14 cellular contexts compared by ENCODE assay signal in genomic region chr7:143367972-143368371, GRCh38. TPM values are rescaled to one million over a fixed set of nuclear protein-coding genes. Genes with fewer than 3 reads are reported as not detected.
A peak's percentile ranks its signal among the peaks of the same experiment; 100 is the strongest.
DNase-seq lines count a peak whose midpoint lies in the region; ATAC-seq, FAIRE-seq and TF ChIP-seq lines count a peak whose summit lies in the region.
"Had no signal": no experiment of that assay in that cellular context is flagged by ENCODE, and none has a peak within 500 bp of the region (broad histone marks: within the 10 kb centered on the region; RNA-seq: fewer than 3 reads in every experiment).

No MANE protein-coding gene starts in this region.

- no peaks in the 10 kb centered on the region for H3K9me3 Mint-ChIP-seq in activated T-helper 1 cell treated with anti-CD3 and anti-CD28 coated beads, Interleukin-12 subunit alpha, Interleukin-12 subunit beta, Interleukin-2, Interleukin-4 antibody, amounts not matched to agents 30 ng/mL and 10 ng/mL and 1 ng/mL, durations not matched to agents 14 hours and 24 hours and 36 hours
- H3K9me3 Mint-ChIP-seq: neural crest cell had no signal

- TF ChIP-seq CTCF in right lobe of liver (IDR thresholded peaks at IDR 0.05) (no peak), HepG2 (CRISPR knock-in tag; IDR thresholded peaks at IDR 0.05) (no peak), heart left ventricle (IDR thresholded peaks at IDR 0.05) (no peak)

- peaks cover 47% of the 10 kb centered on the region for H3K27me3 Mint-ChIP-seq in activated T-helper 1 cell treated with anti-CD3 and anti-CD28 coated beads, Interleukin-12 subunit alpha, Interleukin-12 subunit beta, Interleukin-2, Interleukin-4 antibody, amounts not matched to agents 30 ng/mL and 10 ng/mL and 1 ng/mL, durations not matched to agents 14 hours and 24 hours and 36 hours (ENCODE audit: insufficient read depth)

- no peaks in the 10 kb centered on the region for H4K20me1 ChIP-seq in HepG2 (ENCODE audit: insufficient read depth, low read length)

- H3K27ac ChIP-seq in right lobe of liver (no peak overlapping the region), HepG2 (ENCODE audit: extremely low read length, insufficient read depth, low read length) (no peak overlapping the region), heart left ventricle (no peak overlapping the region)
- H3K27ac ChIP-seq: tibial nerve had no signal

- H3K36me3 ChIP-seq in right lobe of liver (no peaks in the 10 kb centered on the region), HepG2 (replicated peaks in 1 of 2; ENCODE audit: control insufficient read depth in 1 of 2, insufficient read depth in 2 of 2, low read length in 2 of 2) (no peaks in the 10 kb centered on the region), heart left ventricle (no peaks in the 10 kb centered on the region)
- H3K36me3 ChIP-seq: tibial nerve had no signal

- TF ChIP-seq POLR2A in right lobe of liver (IDR thresholded peaks at IDR 0.05) (no peak), HepG2 (IDR thresholded peaks at IDR 0.05; ENCODE audit: insufficient read depth in 1 of 2, low read depth in 2 of 2, low read length in 2 of 2) (no peak), heart left ventricle (IDR thresholded peaks at IDR 0.05) (no peak)

- H3K27me3 ChIP-seq in right lobe of liver = no peaks in the 10 kb centered on the region
- peaks cover 5 to 44% of the 10 kb centered on the region in 2 experiments; a peak in 4 of 5 replicates for H3K27me3 ChIP-seq in HepG2 (ENCODE audit: control insufficient read depth in 1 of 2, insufficient read depth in 2 of 2, low read length in 2 of 2)
- H3K27me3 ChIP-seq in heart left ventricle = peaks cover 0 to 20% (median 10%) of the 10 kb centered on the region in 9 donors

- POLR2A ChIA-PET in HepG2 (lab: Yijun Ruan, JAX) = no interaction called here

- DNase-seq in right lobe of liver (peak in 2 of 3 donors; percentile 51 to 55), HepG2 (ENCODE audit: low spot score) (no peak), SHP77 (lab: John Stamatoyannopoulos, UW) (peak; percentile 21 to 62), glomerular visceral epithelial cell (ENCODE audit: extremely low spot score) (peak; percentile 78), NCI-H2029 (lab: John Stamatoyannopoulos, UW) (no peak), heart left ventricle (no peak)
- DNase-seq in activated T-helper 1 cell treated with anti-CD3 and anti-CD28 coated beads, Interleukin-12 subunit alpha, Interleukin-12 subunit beta, Interleukin-2, Interleukin-4 antibody, amounts not matched to agents 30 ng/mL and 10 ng/mL and 1 ng/mL, durations not matched to agents 14 hours and 24 hours and 36 hours (ENCODE audit: low spot score) = no peak
- DNase-seq: DMS79 had no signal

- H2AFZ ChIP-seq in HepG2 (ENCODE audit: low read length) = no peak overlapping the region

- BruUV-seq in HepG2 (replicated peaks; lab: Mats Ljungman, UMichigan) = no TSS peak

- no peak overlapping the region for H3K4me3 Mint-ChIP-seq in activated T-helper 1 cell treated with anti-CD3 and anti-CD28 coated beads, Interleukin-12 subunit alpha, Interleukin-12 subunit beta, Interleukin-2, Interleukin-4 antibody, amounts not matched to agents 30 ng/mL and 10 ng/mL and 1 ng/mL, durations not matched to agents 14 hours and 24 hours and 36 hours
- H3K4me3 Mint-ChIP-seq: neural crest cell had no signal

- TF ChIP-seq EP300 in HepG2 (IDR thresholded peaks at IDR 0.05; ENCODE audit: low read depth in 2 of 2, low read length in 2 of 2) (no peak), HepG2 (CRISPR knock-in tag; IDR thresholded peaks at IDR 0.05; ENCODE audit: borderline replicate concordance) (no peak)

- H3K4me1 ChIP-seq in right lobe of liver = peaks cover 0 to 6% (median 0%) of the 10 kb centered on the region in 4 donors
- H3K4me1 ChIP-seq in HepG2 (ENCODE audit: insufficient read depth, low read length) = peaks cover 8% of the 10 kb centered on the region; the same call in 1 of the 2 replicates
- H3K4me1 ChIP-seq in heart left ventricle = peaks cover 0 to 17% (median 0%) of the 10 kb centered on the region in 12 donors

- H3K4me3 ChIP-seq in right lobe of liver = no peak overlapping the region
- no peak overlapping the region for H3K4me3 ChIP-seq in HepG2 (replicated peaks in 1 of 3; ENCODE audit: insufficient read depth in 1 of 3, low read depth in 2 of 3, low read length in 3 of 3)
- no peak overlapping the region for H3K4me3 ChIP-seq in heart left ventricle
- H3K4me3 ChIP-seq: tibial nerve had no signal

- CTCF ChIA-PET in HepG2 (lab: Yijun Ruan, JAX; ENCODE audit: low intra/inter-chr PET ratio, low total read pairs) = no interaction called here

- 17% methylated on average over 1 of the region's 4 CpGs for WGBS in right lobe of liver (ENCODE audit: insufficient coverage, low coverage, low lambda C conversion rate, missing lambda C conversion rate)
- WGBS in HepG2 (ENCODE audit: low lambda C conversion rate) = 0% methylated on average over 1 of the region's 4 CpGs
- 84 to 93% (median 87%) methylated on average over 4 of the region's 4 CpGs for WGBS in heart left ventricle, 4 donors

- H3K4me1 Mint-ChIP-seq in activated T-helper 1 cell treated with anti-CD3 and anti-CD28 coated beads, Interleukin-12 subunit alpha, Interleukin-12 subunit beta, Interleukin-2, Interleukin-4 antibody, amounts not matched to agents 30 ng/mL and 10 ng/mL and 1 ng/mL, durations not matched to agents 14 hours and 24 hours and 36 hours (ENCODE audit: low read depth) = peaks cover 10% of the 10 kb centered on the region

- ATAC-seq in right lobe of liver = peak in 1 of 4 donors; percentile 59
- ATAC-seq in HepG2 = no peak
- ATAC-seq in GM18498 (IDR thresholded peaks at IDR 0.05; ENCODE audit: unreplicated experiment) = no peak
- no peak for ATAC-seq in heart left ventricle

- in situ Hi-C loops in HepG2 (cut with HindIII; ENCODE audit: extremely low pct_ligation_motif_present, low pct_unique_long_range_greater_than_20kb) = no loop called here

- H3K9ac ChIP-seq in HepG2 (ENCODE audit: insufficient read depth, low read depth, low read length) = no peak overlapping the region

- no peak overlapping the region for H3K27ac Mint-ChIP-seq in activated T-helper 1 cell treated with anti-CD3 and anti-CD28 coated beads, Interleukin-12 subunit alpha, Interleukin-12 subunit beta, Interleukin-2, Interleukin-4 antibody, amounts not matched to agents 30 ng/mL and 10 ng/mL and 1 ng/mL, durations not matched to agents 14 hours and 24 hours and 36 hours

- no peaks in the 10 kb centered on the region for H3K36me3 Mint-ChIP-seq in activated T-helper 1 cell treated with anti-CD3 and anti-CD28 coated beads, Interleukin-12 subunit alpha, Interleukin-12 subunit beta, Interleukin-2, Interleukin-4 antibody, amounts not matched to agents 30 ng/mL and 10 ng/mL and 1 ng/mL, durations not matched to agents 14 hours and 24 hours and 36 hours (ENCODE audit: low read depth)

- H3K79me2 ChIP-seq in HepG2 (ENCODE audit: insufficient read depth, low read length) = no peaks in the 10 kb centered on the region

- no peak for FAIRE-seq in HepG2 (lab: Jason Lieb, UNC)
- FAIRE-seq: frontal cortex had no signal

- TF ChIP-seq RAD21 in HepG2 (CRISPR knock-in tag; IDR thresholded peaks at IDR 0.05) = no peak

- intact Hi-C loops in right lobe of liver (cut with DNase I) = loop anchor here in 1 of 2 donors (10.0 kb wide), 1 partner anchor 53 kb away; the partner anchor contains the start of gene CLCN1
- intact Hi-C loops in HepG2 (cut with micrococcal nuclease; ENCODE audit: unreplicated experiment) = no loop called here
- intact Hi-C loops in activated T-helper 1 cell treated with anti-CD3 and anti-CD28 coated beads, Interleukin-12 subunit alpha, Interleukin-12 subunit beta, Interleukin-2, Interleukin-4 antibody, amounts not matched to agents 30 ng/mL and 10 ng/mL and 1 ng/mL, durations not matched to agents 14 hours and 24 hours and 36 hours (cut with micrococcal nuclease) = no loop called here
- intact Hi-C loops in heart left ventricle (cut with DNase I) = loop anchor here in 2 of 10 donors (5.0 to 10.0 kb wide), 2 partner anchors 47 to 126 kb away; no protein-coding TSS in a partner anchor

- H3K9me3 ChIP-seq in right lobe of liver = no peaks in the 10 kb centered on the region
- no peaks in the 10 kb centered on the region for H3K9me3 ChIP-seq in HepG2 (ENCODE audit: low read length)
- H3K9me3 ChIP-seq in heart left ventricle = no peaks in the 10 kb centered on the region
- H3K9me3 ChIP-seq: tibial nerve had no signal

- no peak overlapping the region for H3K4me2 ChIP-seq in HepG2 (ENCODE audit: low read depth, low read length)

RNA-seq across cellular contexts. Expression of gene FAM131B, which starts 5.5 kb away (rescaled TPM):
- total RNA-seq in right lobe of liver (under 1 TPM; 0.05 to 0.51 (median 0.14) TPM), HepG2 (2016; rRNA removed; fragmentation: Illumina TruSeq; extraction: Trizol) (0.07 TPM in 1 of 2 replicates, not detected in the other), heart left ventricle (under 1 TPM; 0.15 to 0.79 (median 0.42) TPM)
- not detected in 2 replicates for total RNA-seq in HepG2 (2016; cell fraction: cytosol; rRNA removed; fragmentation: Illumina TruSeq; extraction: Trizol; ENCODE audit: low read depth)
- total RNA-seq in HepG2 (2016; cell fraction: insoluble cytoplasmic fraction; rRNA removed; fragmentation: Illumina TruSeq; extraction: Trizol) = 0.15 TPM in 1 of 2 replicates, not detected in the other
- not detected in 2 replicates for total RNA-seq in HepG2 (2016; cell fraction: membrane; rRNA removed; fragmentation: Illumina TruSeq; extraction: Trizol)
- not detected in 2 replicates for total RNA-seq in HepG2 (2016; cell fraction: nucleus; rRNA removed; fragmentation: Illumina TruSeq; extraction: Trizol)
- polyA plus RNA-seq in HepG2 (2011; rRNA removed) (not detected in 2 replicates), heart left ventricle (under 1 TPM; 0.19 to 0.25 TPM)
- polyA plus RNA-seq in HepG2 (2011; cell fraction: cytosol; rRNA removed) = not detected in 2 replicates
- polyA plus RNA-seq in HepG2 (2011; cell fraction: nucleus; rRNA removed) = not detected in 2 replicates
- not detected in 2 replicates for polyA plus RNA-seq in HepG2 (2012)
- polyA plus RNA-seq in HepG2 (2016; cell fraction: cytosol; fragmentation: Illumina TruSeq; extraction: Trizol; ENCODE audit: low read depth) = not detected in 2 replicates
- polyA plus RNA-seq in HepG2 (2016; cell fraction: insoluble cytoplasmic fraction; fragmentation: Illumina TruSeq; extraction: Trizol; ENCODE audit: low read depth) = not detected in 2 replicates
- not detected in 2 replicates for polyA plus RNA-seq in HepG2 (2016; cell fraction: membrane; fragmentation: Illumina TruSeq; extraction: Trizol; ENCODE audit: low read depth)
- polyA plus RNA-seq in HepG2 (2016; cell fraction: nucleus; fragmentation: Illumina TruSeq; extraction: Trizol; ENCODE audit: insufficient read depth, low read depth) = not detected in 2 replicates
- polyA minus RNA-seq in HepG2 (2011; rRNA and poly(A)+ RNA removed; ENCODE audit: low replicate concordance) = 0.54 TPM in 1 of 2 replicates, not detected in the other
- polyA minus RNA-seq in HepG2 (2011; cell fraction: cytosol; rRNA and poly(A)+ RNA removed) = not detected in 2 replicates
- polyA minus RNA-seq in HepG2 (2011; cell fraction: nucleus; rRNA and poly(A)+ RNA removed) = not detected in 2 replicates
- total RNA-seq in activated T-helper 1 cell treated with anti-CD3 and anti-CD28 coated beads, Interleukin-12 subunit alpha, Interleukin-12 subunit beta, Interleukin-2, Interleukin-4 antibody, amounts not matched to agents 30 ng/mL and 10 ng/mL and 1 ng/mL, durations not matched to agents 14 hours and 24 hours and 36 hours = 0.44 and 0.54 TPM in 2 replicates

RNA-seq across cellular contexts. Expression of gene ZYX, which starts 13.2 kb away (rescaled TPM):
- 100 to 1,000 TPM in 1 of 6 experiments, 10 to 100 TPM in 5; 29.7 to 129 (median 43.6) TPM for total RNA-seq in right lobe of liver
- total RNA-seq in HepG2 (2016; rRNA removed; fragmentation: Illumina TruSeq; extraction: Trizol) = 13.1 and 13.7 TPM in 2 replicates
- total RNA-seq in HepG2 (2016; cell fraction: cytosol; rRNA removed; fragmentation: Illumina TruSeq; extraction: Trizol; ENCODE audit: low read depth) = 4.5 and 5.0 TPM in 2 replicates
- 13.1 and 14.8 TPM in 2 replicates for total RNA-seq in HepG2 (2016; cell fraction: insoluble cytoplasmic fraction; rRNA removed; fragmentation: Illumina TruSeq; extraction: Trizol)
- 14.4 and 16.8 TPM in 2 replicates for total RNA-seq in HepG2 (2016; cell fraction: membrane; rRNA removed; fragmentation: Illumina TruSeq; extraction: Trizol)
- total RNA-seq in HepG2 (2016; cell fraction: nucleus; rRNA removed; fragmentation: Illumina TruSeq; extraction: Trizol) = 17.7 and 17.8 TPM in 2 replicates
- 9.9 and 10.5 TPM in 2 replicates for polyA plus RNA-seq in HepG2 (2011; rRNA removed)
- polyA plus RNA-seq in HepG2 (2011; cell fraction: cytosol; rRNA removed) = 5.3 and 6.8 TPM in 2 replicates
- 39.4 and 48.1 TPM in 2 replicates for polyA plus RNA-seq in HepG2 (2011; cell fraction: nucleus; rRNA removed)
- polyA plus RNA-seq in HepG2 (2012) = 28.9 and 45.1 TPM in 2 replicates
- polyA plus RNA-seq in HepG2 (2016; cell fraction: cytosol; fragmentation: Illumina TruSeq; extraction: Trizol; ENCODE audit: low read depth) = 21.1 and 21.6 TPM in 2 replicates
- 42.5 and 68.7 TPM in 2 replicates for polyA plus RNA-seq in HepG2 (2016; cell fraction: insoluble cytoplasmic fraction; fragmentation: Illumina TruSeq; extraction: Trizol; ENCODE audit: low read depth)
- polyA plus RNA-seq in HepG2 (2016; cell fraction: membrane; fragmentation: Illumina TruSeq; extraction: Trizol; ENCODE audit: low read depth) = 38.4 and 41.1 TPM in 2 replicates
- 65.4 and 70.0 TPM in 2 replicates for polyA plus RNA-seq in HepG2 (2016; cell fraction: nucleus; fragmentation: Illumina TruSeq; extraction: Trizol; ENCODE audit: insufficient read depth, low read depth)
- polyA minus RNA-seq in HepG2 (2011; rRNA and poly(A)+ RNA removed; ENCODE audit: low replicate concordance) = 21.6 and 35.6 TPM in 2 replicates
- polyA minus RNA-seq in HepG2 (2011; cell fraction: cytosol; rRNA and poly(A)+ RNA removed) = 17.9 and 21.7 TPM in 2 replicates
- 22.5 and 32.2 TPM in 2 replicates for polyA minus RNA-seq in HepG2 (2011; cell fraction: nucleus; rRNA and poly(A)+ RNA removed)
- total RNA-seq in activated T-helper 1 cell treated with anti-CD3 and anti-CD28 coated beads, Interleukin-12 subunit alpha, Interleukin-12 subunit beta, Interleukin-2, Interleukin-4 antibody, amounts not matched to agents 30 ng/mL and 10 ng/mL and 1 ng/mL, durations not matched to agents 14 hours and 24 hours and 36 hours = 73.9 and 78.8 TPM in 2 replicates
- total RNA-seq in heart left ventricle = 100 to 1,000 TPM in 4 of 9 donors, 10 to 100 TPM in 5; 59.6 to 217 (median 79.4) TPM
- polyA plus RNA-seq in heart left ventricle = 100 to 1,000 TPM in 1 of 2 donors, 10 to 100 TPM in 1; 55.9 to 156 TPM

RNA-seq across cellular contexts. Expression of gene EPHA1, which starts 40.7 kb away (rescaled TPM):
- total RNA-seq in right lobe of liver = 10 to 100 TPM; 12.6 to 41.3 (median 16.5) TPM
- 7.7 and 17.1 TPM in 2 replicates for total RNA-seq in HepG2 (2016; rRNA removed; fragmentation: Illumina TruSeq; extraction: Trizol)
- total RNA-seq in HepG2 (2016; cell fraction: cytosol; rRNA removed; fragmentation: Illumina TruSeq; extraction: Trizol; ENCODE audit: low read depth) = 2.7 and 3.2 TPM in 2 replicates
- 7.0 and 14.9 TPM in 2 replicates for total RNA-seq in HepG2 (2016; cell fraction: insoluble cytoplasmic fraction; rRNA removed; fragmentation: Illumina TruSeq; extraction: Trizol)
- 5.7 and 6.3 TPM in 2 replicates for total RNA-seq in HepG2 (2016; cell fraction: membrane; rRNA removed; fragmentation: Illumina TruSeq; extraction: Trizol)
- total RNA-seq in HepG2 (2016; cell fraction: nucleus; rRNA removed; fragmentation: Illumina TruSeq; extraction: Trizol) = 14.0 and 17.5 TPM in 2 replicates
- polyA plus RNA-seq in HepG2 (2011; rRNA removed) = 4.6 and 8.1 TPM in 2 replicates
- polyA plus RNA-seq in HepG2 (2011; cell fraction: cytosol; rRNA removed) = 4.3 and 5.5 TPM in 2 replicates
- 9.8 and 14.1 TPM in 2 replicates for polyA plus RNA-seq in HepG2 (2011; cell fraction: nucleus; rRNA removed)
- polyA plus RNA-seq in HepG2 (2012) = 4.8 and 5.8 TPM in 2 replicates
- polyA plus RNA-seq in HepG2 (2016; cell fraction: cytosol; fragmentation: Illumina TruSeq; extraction: Trizol; ENCODE audit: low read depth) = 1.9 and 2.5 TPM in 2 replicates
- polyA plus RNA-seq in HepG2 (2016; cell fraction: insoluble cytoplasmic fraction; fragmentation: Illumina TruSeq; extraction: Trizol; ENCODE audit: low read depth) = 4.8 and 8.3 TPM in 2 replicates
- polyA plus RNA-seq in HepG2 (2016; cell fraction: membrane; fragmentation: Illumina TruSeq; extraction: Trizol; ENCODE audit: low read depth) = 2.9 and 3.6 TPM in 2 replicates
- 17.9 and 25.7 TPM in 2 replicates for polyA plus RNA-seq in HepG2 (2016; cell fraction: nucleus; fragmentation: Illumina TruSeq; extraction: Trizol; ENCODE audit: insufficient read depth, low read depth)
- polyA minus RNA-seq in HepG2 (2011; rRNA and poly(A)+ RNA removed; ENCODE audit: low replicate concordance) = 0.07 and 13.9 TPM in 2 replicates
- 4.2 and 4.4 TPM in 2 replicates for polyA minus RNA-seq in HepG2 (2011; cell fraction: cytosol; rRNA and poly(A)+ RNA removed)
- polyA minus RNA-seq in HepG2 (2011; cell fraction: nucleus; rRNA and poly(A)+ RNA removed) = 8.0 and 8.8 TPM in 2 replicates
- not detected in 2 replicates for total RNA-seq in activated T-helper 1 cell treated with anti-CD3 and anti-CD28 coated beads, Interleukin-12 subunit alpha, Interleukin-12 subunit beta, Interleukin-2, Interleukin-4 antibody, amounts not matched to agents 30 ng/mL and 10 ng/mL and 1 ng/mL, durations not matched to agents 14 hours and 24 hours and 36 hours
- total RNA-seq in heart left ventricle = under 1 TPM in 3 of 9 donors, not detected in 6; 0.06 to 0.51 (median 0.48) TPM
- polyA plus RNA-seq in heart left ventricle = under 1 TPM in 1 of 2 donors, not detected in 1; 0.04 TPM
- total RNA-seq: dermis microvascular lymphatic vessel endothelial cell, neural crest cell had no signal

RNA-seq across cellular contexts. Expression of gene CLCN1, which starts 52.1 kb away (rescaled TPM):
- total RNA-seq in right lobe of liver = not detected
- total RNA-seq in HepG2 (2016; rRNA removed; fragmentation: Illumina TruSeq; extraction: Trizol) = not detected in 2 replicates
- total RNA-seq in HepG2 (2016; cell fraction: cytosol; rRNA removed; fragmentation: Illumina TruSeq; extraction: Trizol; ENCODE audit: low read depth) = not detected in 2 replicates
- total RNA-seq in HepG2 (2016; cell fraction: insoluble cytoplasmic fraction; rRNA removed; fragmentation: Illumina TruSeq; extraction: Trizol) = not detected in 2 replicates
- not detected in 2 replicates for total RNA-seq in HepG2 (2016; cell fraction: membrane; rRNA removed; fragmentation: Illumina TruSeq; extraction: Trizol)
- total RNA-seq in HepG2 (2016; cell fraction: nucleus; rRNA removed; fragmentation: Illumina TruSeq; extraction: Trizol) = not detected in 2 replicates
- polyA plus RNA-seq in HepG2 (2011; rRNA removed) = 0.01 TPM in 1 of 2 replicates, not detected in the other
- polyA plus RNA-seq in HepG2 (2011; cell fraction: cytosol; rRNA removed) = not detected in 2 replicates
- polyA plus RNA-seq in HepG2 (2011; cell fraction: nucleus; rRNA removed) = not detected in 2 replicates
- polyA plus RNA-seq in HepG2 (2012) = not detected in 2 replicates
- not detected in 2 replicates for polyA plus RNA-seq in HepG2 (2016; cell fraction: cytosol; fragmentation: Illumina TruSeq; extraction: Trizol; ENCODE audit: low read depth)
- not detected in 2 replicates for polyA plus RNA-seq in HepG2 (2016; cell fraction: insoluble cytoplasmic fraction; fragmentation: Illumina TruSeq; extraction: Trizol; ENCODE audit: low read depth)
- not detected in 2 replicates for polyA plus RNA-seq in HepG2 (2016; cell fraction: membrane; fragmentation: Illumina TruSeq; extraction: Trizol; ENCODE audit: low read depth)
- polyA plus RNA-seq in HepG2 (2016; cell fraction: nucleus; fragmentation: Illumina TruSeq; extraction: Trizol; ENCODE audit: insufficient read depth, low read depth) = not detected in 2 replicates
- polyA minus RNA-seq in HepG2 (2011; rRNA and poly(A)+ RNA removed; ENCODE audit: low replicate concordance) = 0.07 TPM in 1 of 2 replicates, not detected in the other
- not detected in 2 replicates for polyA minus RNA-seq in HepG2 (2011; cell fraction: cytosol; rRNA and poly(A)+ RNA removed)
- not detected in 2 replicates for polyA minus RNA-seq in HepG2 (2011; cell fraction: nucleus; rRNA and poly(A)+ RNA removed)
- total RNA-seq in activated T-helper 1 cell treated with anti-CD3 and anti-CD28 coated beads, Interleukin-12 subunit alpha, Interleukin-12 subunit beta, Interleukin-2, Interleukin-4 antibody, amounts not matched to agents 30 ng/mL and 10 ng/mL and 1 ng/mL, durations not matched to agents 14 hours and 24 hours and 36 hours = not detected in 2 replicates
- 1 to 10 TPM in 1 of 9 donors, not detected in 8; 1.4 TPM for total RNA-seq in heart left ventricle
- polyA plus RNA-seq in heart left ventricle = under 1 TPM in 1 of 2 donors, not detected in 1; 0.03 TPM
- total RNA-seq: dermis microvascular lymphatic vessel endothelial cell; neural crest cell; T-helper 2 cell treated with Interferon-gamma antibody and Interleukin-4, amounts not matched to agents 100 ng/mL and 5 ng/mL, for 36 hours; tibial nerve had no signal

Comparison
In these comparisons a context has a peak if more than half of its experiments do, and no peak if none do; other contexts are left out.
1. DNase-seq: peak in right lobe of liver (2 of 3), SHP77 (2 of 2) and glomerular visceral epithelial cell (single experiment); none in HepG2 (single experiment), NCI-H2029 (single experiment), activated T-helper 1 cell treated with anti-CD3 and anti-CD28 coated beads, Interleukin-12 subunit alpha, Interleukin-12 subunit beta, Interleukin-2, Interleukin-4 antibody, amounts not matched to agents 30 ng/mL and 10 ng/mL and 1 ng/mL, durations not matched to agents 14 hours and 24 hours and 36 hours (single experiment) and heart left ventricle (0 of 5).